In the genomic region with DNA sequence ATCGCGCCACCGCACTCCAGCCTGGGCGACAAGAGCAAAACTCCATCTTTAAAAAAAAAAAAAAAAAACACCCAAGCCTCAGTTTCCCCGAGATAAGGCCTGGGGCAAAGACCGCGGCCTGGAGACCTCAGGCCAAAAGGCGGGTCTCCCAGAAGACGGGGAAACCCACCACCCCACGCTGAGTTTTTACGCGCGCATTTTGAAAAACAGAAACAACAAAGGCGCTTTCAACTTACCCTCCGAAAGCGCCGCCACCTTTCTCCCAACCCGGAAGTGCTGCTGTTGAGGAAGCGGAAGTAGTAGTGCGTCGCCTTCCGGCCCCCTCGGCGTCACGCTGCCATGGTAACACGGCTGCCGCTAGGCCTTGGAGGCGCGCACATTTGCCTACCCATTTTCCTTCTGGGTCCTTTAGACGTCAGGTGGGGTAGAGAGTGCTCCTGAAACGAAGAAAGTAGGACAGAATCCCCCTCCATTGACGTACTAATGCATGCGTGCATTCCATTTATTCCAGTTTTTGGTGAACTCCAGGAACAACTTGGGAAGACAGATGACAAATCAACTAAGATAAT, we compare ENCODE assay signal across 1 cellular context.
TF ChIP-seq lines count a peak whose summit lies in the region.

Gene TTF1 (minus strand): TSS at position 287 of the 569 bp plus-strand sequence. CDS start 4,019 bp downstream, outside the sequence.

TF ChIP-seq in K562, 482 proteins besides CTCF, POLR2A, EP300 and RAD21 (continued from another document):
- TF ChIP-seq, protein P1, sequence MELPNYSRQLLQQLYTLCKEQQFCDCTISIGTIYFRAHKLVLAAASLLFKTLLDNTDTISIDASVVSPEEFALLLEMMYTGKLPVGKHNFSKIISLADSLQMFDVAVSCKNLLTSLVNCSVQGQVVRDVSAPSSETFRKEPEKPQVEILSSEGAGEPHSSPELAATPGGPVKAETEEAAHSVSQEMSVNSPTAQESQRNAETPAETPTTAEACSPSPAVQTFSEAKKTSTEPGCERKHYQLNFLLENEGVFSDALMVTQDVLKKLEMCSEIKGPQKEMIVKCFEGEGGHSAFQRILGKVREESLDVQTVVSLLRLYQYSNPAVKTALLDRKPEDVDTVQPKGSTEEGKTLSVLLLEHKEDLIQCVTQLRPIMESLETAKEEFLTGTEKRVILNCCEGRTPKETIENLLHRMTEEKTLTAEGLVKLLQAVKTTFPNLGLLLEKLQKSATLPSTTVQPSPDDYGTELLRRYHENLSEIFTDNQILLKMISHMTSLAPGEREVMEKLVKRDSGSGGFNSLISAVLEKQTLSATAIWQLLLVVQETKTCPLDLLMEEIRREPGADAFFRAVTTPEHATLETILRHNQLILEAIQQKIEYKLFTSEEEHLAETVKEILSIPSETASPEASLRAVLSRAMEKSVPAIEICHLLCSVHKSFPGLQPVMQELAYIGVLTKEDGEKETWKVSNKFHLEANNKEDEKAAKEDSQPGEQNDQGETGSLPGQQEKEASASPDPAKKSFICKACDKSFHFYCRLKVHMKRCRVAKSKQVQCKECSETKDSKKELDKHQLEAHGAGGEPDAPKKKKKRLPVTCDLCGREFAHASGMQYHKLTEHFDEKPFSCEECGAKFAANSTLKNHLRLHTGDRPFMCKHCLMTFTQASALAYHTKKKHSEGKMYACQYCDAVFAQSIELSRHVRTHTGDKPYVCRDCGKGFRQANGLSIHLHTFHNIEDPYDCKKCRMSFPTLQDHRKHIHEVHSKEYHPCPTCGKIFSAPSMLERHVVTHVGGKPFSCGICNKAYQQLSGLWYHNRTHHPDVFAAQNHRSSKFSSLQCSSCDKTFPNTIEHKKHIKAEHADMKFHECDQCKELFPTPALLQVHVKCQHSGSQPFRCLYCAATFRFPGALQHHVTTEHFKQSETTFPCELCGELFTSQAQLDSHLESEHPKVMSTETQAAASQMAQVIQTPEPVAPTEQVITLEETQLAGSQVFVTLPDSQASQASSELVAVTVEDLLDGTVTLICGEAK (IDR thresholded peaks at IDR 0.05), result peak; percentile 98
- TF ChIP-seq, protein P1 (CRISPR knock-in tag; IDR thresholded peaks at IDR 0.05), result no peak
- TF ChIP-seq BRF2 (IDR thresholded peaks at IDR 0.05; ENCODE audit: borderline replicate concordance, insufficient read depth, insufficient read length) (no peak), SAFB (IDR thresholded peaks at IDR 0.05; ENCODE audit: borderline replicate concordance, low read depth, low read length) (no peak), RBM22 (IDR thresholded peaks at IDR 0.05; ENCODE audit: low read depth, low read length, poor library complexity, severe bottlenecking) (peak; percentile 76), HDAC8 (tag; IDR thresholded peaks at IDR 0.05) (0 out of 2 replicates have a peak, but pooled peaks have one; percentile 17), REST (CRISPR knock-in tag; IDR thresholded peaks at IDR 0.05; ENCODE audit: low read depth) (no peak)
- TF ChIP-seq, protein P2, sequence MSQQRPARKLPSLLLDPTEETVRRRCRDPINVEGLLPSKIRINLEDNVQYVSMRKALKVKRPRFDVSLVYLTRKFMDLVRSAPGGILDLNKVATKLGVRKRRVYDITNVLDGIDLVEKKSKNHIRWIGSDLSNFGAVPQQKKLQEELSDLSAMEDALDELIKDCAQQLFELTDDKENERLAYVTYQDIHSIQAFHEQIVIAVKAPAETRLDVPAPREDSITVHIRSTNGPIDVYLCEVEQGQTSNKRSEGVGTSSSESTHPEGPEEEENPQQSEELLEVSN (IDR thresholded peaks at IDR 0.05; ENCODE audit: borderline replicate concordance in 1 of 2, extremely low read depth in 1 of 2, insufficient read depth in 1 of 2, insufficient read length in 1 of 2, low read depth in 1 of 2, low read length in 1 of 2, poor library complexity in 1 of 2, severe bottlenecking in 1 of 2), result peak in 1 of 2 experiments; percentile 26
